Comparison of ENCODE assay signal across 8 cellular contexts in genomic region chr3:155805802-155806618, GRCh38. TPM values are rescaled to one million over a fixed set of nuclear protein-coding genes. Genes with fewer than 3 reads are reported as not detected.
DNase-seq lines count a peak whose midpoint lies in the region; ATAC-seq and TF ChIP-seq lines count a peak whose summit lies in the region.

TSS of gene C3orf33 (minus strand) at chr3:155806278. CDS start at chr3:155806252, 26 bp downstream.

- no peaks in the 10 kb centered on the region for H4K20me1 ChIP-seq in PC-9 (ENCODE audit: insufficient read depth)

- DNase-seq in DMS53 treated with DMSO at 0.1 percent for 48 hours (lab: John Stamatoyannopoulos, UW; ENCODE audit: unreplicated experiment): peak; percentile 55
- DNase-seq in HuH-7 (ENCODE audit: low spot score): peak; percentile 56
- peak; percentile 64 to 79 for DNase-seq in PC-9
- peak; percentile 67 for DNase-seq in activated T-helper 1 cell treated with Interleukin-2 at 50 U/mL for 16 hours (ENCODE audit: low read depth)
- DNase-seq in fibroblast of pulmonary artery (ENCODE audit: low read depth): peak; percentile 48
- DNase-seq in nephron progenitor cell: peak; percentile 79

- peaks cover 14% of the 10 kb centered on the region for H3K27me3 Mint-ChIP-seq in nephron progenitor cell (ENCODE audit: low read depth, poor library complexity)
- no peaks in the 10 kb centered on the region for H3K27me3 Mint-ChIP-seq in stimulated activated naive CD8-positive, alpha-beta T cell treated with anti-CD3 and anti-CD28 coated beads, Interleukin-15, Interleukin-2, amounts not matched to agents 100 ng/mL and 50 ng/mL, for 24 hours

- CTCF ChIA-PET in PC-9 (lab: Charles Lee): interaction anchor here (0.5 to 1.7 kb wide), 6 partner anchors 8 to 852 kb away, joined by 3 to 9 read pairs (median 3); partner anchors contain the start of gene SLC33A1

- H3K9me3 ChIP-seq in PC-9 (ENCODE audit: insufficient read depth, low read depth): no peaks in the 10 kb centered on the region

- H3K4me3 Mint-ChIP-seq in nephron progenitor cell: peak within 1 kb of the TSS; percentile 88
- peak within 1 kb of the TSS; percentile 86 for H3K4me3 Mint-ChIP-seq in stimulated activated naive CD8-positive, alpha-beta T cell treated with anti-CD3 and anti-CD28 coated beads, Interleukin-15, Interleukin-2, amounts not matched to agents 100 ng/mL and 50 ng/mL, for 24 hours

- peak within 1 kb of the TSS; percentile 85 for H3K4me2 ChIP-seq in PC-9

- POLR2A ChIA-PET in PC-9 (lab: Charles Lee; ENCODE audit: unreplicated experiment): no interaction called here

- H3K36me3 Mint-ChIP-seq in nephron progenitor cell (ENCODE audit: low read depth): peaks cover 36% of the 10 kb centered on the region
- H3K36me3 Mint-ChIP-seq in stimulated activated naive CD8-positive, alpha-beta T cell treated with anti-CD3 and anti-CD28 coated beads, Interleukin-15, Interleukin-2, amounts not matched to agents 100 ng/mL and 50 ng/mL, for 24 hours (ENCODE audit: low read depth): peaks cover 11% of the 10 kb centered on the region

- H3K79me2 ChIP-seq in PC-9 (ENCODE audit: low read depth): no peaks in the 10 kb centered on the region

- H3K4me3 ChIP-seq in PC-9 (peak within 1 kb of the TSS; percentile 91), fibroblast of pulmonary artery (replicated peaks; ENCODE audit: low read depth, low read length) (peak within 1 kb of the TSS; percentile 70)

- no peaks in the 10 kb centered on the region for H3K9me2 ChIP-seq in PC-9 (ENCODE audit: insufficient read depth)

- H3K4me1 ChIP-seq in PC-9 (replicated peaks; ENCODE audit: insufficient read depth): peaks cover 5% of the 10 kb centered on the region; the same call in 1 of the 2 replicates

- peaks cover 9% of the 10 kb centered on the region; the same call in 1 of the 2 replicates for H3F3A ChIP-seq in PC-9 (ENCODE audit: insufficient read depth, low read depth)

- ATAC-seq in GM21526 (IDR thresholded peaks at IDR 0.05; ENCODE audit: low FRiP score, unreplicated experiment): peak; percentile 97

- peak; percentile 92 for TF ChIP-seq CTCF in PC-9 (conservative IDR thresholded peaks at IDR 0.05)
- TF ChIP-seq CTCF in fibroblast of pulmonary artery (IDR thresholded peaks at IDR 0.05; ENCODE audit: low read length, missing control alignments): peak; percentile 35
- TF ChIP-seq CTCF in nephron progenitor cell (IDR thresholded peaks at IDR 0.05): peak; percentile 79

- H3K9me3 Mint-ChIP-seq in nephron progenitor cell: no peaks in the 10 kb centered on the region
- H3K9me3 Mint-ChIP-seq in stimulated activated naive CD8-positive, alpha-beta T cell treated with anti-CD3 and anti-CD28 coated beads, Interleukin-15, Interleukin-2, amounts not matched to agents 100 ng/mL and 50 ng/mL, for 24 hours: no peaks in the 10 kb centered on the region

- H3K4me1 Mint-ChIP-seq in nephron progenitor cell: peaks cover 13% of the 10 kb centered on the region
- H3K4me1 Mint-ChIP-seq in stimulated activated naive CD8-positive, alpha-beta T cell treated with anti-CD3 and anti-CD28 coated beads, Interleukin-15, Interleukin-2, amounts not matched to agents 100 ng/mL and 50 ng/mL, for 24 hours (ENCODE audit: low read depth): peaks cover 13% of the 10 kb centered on the region

- H3K27me3 ChIP-seq in PC-9 (ENCODE audit: insufficient read depth, low read depth): no peaks in the 10 kb centered on the region

- H3K27ac Mint-ChIP-seq in nephron progenitor cell: peak within 1 kb of the TSS; percentile 13
- peak within 1 kb of the TSS; percentile 78 for H3K27ac Mint-ChIP-seq in stimulated activated naive CD8-positive, alpha-beta T cell treated with anti-CD3 and anti-CD28 coated beads, Interleukin-15, Interleukin-2, amounts not matched to agents 100 ng/mL and 50 ng/mL, for 24 hours

- intact Hi-C loops in PC-9 (cut with micrococcal nuclease; ENCODE audit: unreplicated experiment): loop anchor here (2.0 to 10.0 kb wide), 2 partner anchors 49 to 61 kb away; partner anchors contain the start of genes PLCH1 and SLC33A1

- no peaks in the 10 kb centered on the region for H3K36me3 ChIP-seq in PC-9 (ENCODE audit: low read depth)

- no peak within 1 kb of the TSS for H3K27ac ChIP-seq in PC-9

- no TSS peak for BruUV-seq in PC-9 (replicated peaks; lab: Mats Ljungman, UMichigan)

- peak within 1 kb of the TSS; percentile 100 for H2AFZ ChIP-seq in PC-9

RNA-seq across cellular contexts. Expression of gene C3orf33, which starts in this region (rescaled TPM):
- 1.1 and 2.3 TPM in 2 replicates for total RNA-seq in PC-9 (2021)

Comparison
In these comparisons a context has a peak if more than half of its experiments do, and no peak if none do; other contexts are left out.
1. CTCF ChIP-seq: peak in every context shown above with its lines; median percentile 92 in PC-9; 79 in nephron progenitor cell; 35 in fibroblast of pulmonary artery.